ENCODE assay signal across 1 cellular context in the genomic region with DNA sequence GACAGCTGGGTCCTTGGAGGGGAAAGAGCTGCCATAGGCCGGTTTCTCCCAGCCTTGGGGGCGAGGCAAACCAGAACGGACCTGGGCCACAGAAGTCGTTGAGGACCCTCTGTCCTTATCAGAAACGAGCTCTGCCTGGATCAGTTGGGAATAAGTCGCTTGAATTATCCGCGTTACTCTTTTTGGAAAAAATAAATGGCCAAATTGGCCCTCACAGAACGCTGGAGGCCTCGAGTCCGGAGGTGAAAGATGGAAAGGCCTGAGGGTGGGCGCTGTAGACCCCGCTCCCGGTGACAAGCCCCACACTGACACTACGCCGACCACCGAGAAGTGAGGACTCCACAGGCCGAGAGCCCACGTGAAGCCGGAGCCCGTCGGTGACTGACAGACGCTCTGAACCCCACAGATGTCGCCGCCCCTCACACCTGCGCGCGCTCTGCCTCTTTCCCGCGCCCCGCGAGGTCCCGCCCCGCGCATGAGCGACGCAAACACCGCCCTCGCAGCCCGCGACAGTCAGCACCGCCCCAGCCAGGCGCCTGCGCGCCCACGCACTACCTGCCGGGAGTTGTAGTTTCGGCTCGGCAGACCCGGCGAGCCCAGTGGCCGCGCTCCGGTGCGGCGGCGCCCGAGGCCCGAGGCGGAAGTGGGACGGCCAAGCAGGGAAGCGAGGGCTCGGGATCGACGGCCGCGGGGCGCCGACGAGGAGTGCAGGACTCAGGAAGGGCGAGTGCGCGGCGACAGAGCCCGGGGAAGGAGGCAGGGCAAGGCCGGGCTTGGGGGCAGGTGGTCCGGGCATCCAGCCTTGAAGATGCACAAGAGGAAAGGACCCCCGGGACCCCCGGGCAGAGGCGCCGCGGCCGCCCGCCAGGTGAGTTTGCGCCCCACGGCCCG.
A peak's percentile ranks its signal among the peaks of the same experiment; 100 is the strongest.
TF ChIP-seq lines count a peak whose summit lies in the region.

A gene (minus strand): TSS at position 484 of the 891 bp plus-strand sequence. CDS start 1,225 bp downstream, outside the sequence.
A gene (plus strand): TSS at position 568 of the 891 bp plus-strand sequence. CDS start 241 bp downstream, at position 809.

TF ChIP-seq in GM12878, 131 proteins besides CTCF, POLR2A, EP300 and RAD21 (continued from another document and continues in another):
- TF ChIP-seq, protein P1, sequence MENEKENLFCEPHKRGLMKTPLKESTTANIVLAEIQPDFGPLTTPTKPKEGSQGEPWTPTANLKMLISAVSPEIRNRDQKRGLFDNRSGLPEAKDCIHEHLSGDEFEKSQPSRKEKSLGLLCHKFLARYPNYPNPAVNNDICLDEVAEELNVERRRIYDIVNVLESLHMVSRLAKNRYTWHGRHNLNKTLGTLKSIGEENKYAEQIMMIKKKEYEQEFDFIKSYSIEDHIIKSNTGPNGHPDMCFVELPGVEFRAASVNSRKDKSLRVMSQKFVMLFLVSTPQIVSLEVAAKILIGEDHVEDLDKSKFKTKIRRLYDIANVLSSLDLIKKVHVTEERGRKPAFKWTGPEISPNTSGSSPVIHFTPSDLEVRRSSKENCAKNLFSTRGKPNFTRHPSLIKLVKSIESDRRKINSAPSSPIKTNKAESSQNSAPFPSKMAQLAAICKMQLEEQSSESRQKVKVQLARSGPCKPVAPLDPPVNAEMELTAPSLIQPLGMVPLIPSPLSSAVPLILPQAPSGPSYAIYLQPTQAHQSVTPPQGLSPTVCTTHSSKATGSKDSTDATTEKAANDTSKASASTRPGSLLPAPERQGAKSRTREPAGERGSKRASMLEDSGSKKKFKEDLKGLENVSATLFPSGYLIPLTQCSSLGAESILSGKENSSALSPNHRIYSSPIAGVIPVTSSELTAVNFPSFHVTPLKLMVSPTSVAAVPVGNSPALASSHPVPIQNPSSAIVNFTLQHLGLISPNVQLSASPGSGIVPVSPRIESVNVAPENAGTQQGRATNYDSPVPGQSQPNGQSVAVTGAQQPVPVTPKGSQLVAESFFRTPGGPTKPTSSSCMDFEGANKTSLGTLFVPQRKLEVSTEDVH (IDR thresholded peaks at IDR 0.05; ENCODE audit: low read depth, partially characterized antibody) = peak; percentile 79
- TF ChIP-seq SMARCA5 (IDR thresholded peaks at IDR 0.05) (no peak), CHD2 (IDR thresholded peaks at IDR 0.05; ENCODE audit: borderline replicate concordance, low read depth, low read length) (peak; percentile 61), EZH2 (IDR thresholded peaks at IDR 0.05; ENCODE audit: borderline replicate concordance, control insufficient read depth, low read depth, low read length) (no peak), CREB1 (IDR thresholded peaks at IDR 0.05; ENCODE audit: low read depth) (peak; percentile 78; the same call in 1 of the 2 replicates), EGR1 (IDR thresholded peaks at IDR 0.05; ENCODE audit: borderline replicate concordance in 1 of 2, low read depth in 2 of 2, low read length in 2 of 2) (peak in 1 of 2 experiments; percentile 88; a peak in 2 of 3 replicates), CBFB (IDR thresholded peaks at IDR 0.05; ENCODE audit: low read depth) (no peak), PML (IDR thresholded peaks at IDR 0.05; ENCODE audit: low read length) (no peak), TAF1 (IDR thresholded peaks at IDR 0.05; ENCODE audit: borderline replicate concordance, low read depth, low read length) (no peak), HCFC1 (IDR thresholded peaks at IDR 0.05; ENCODE audit: low read length) (peak; percentile 95), GATAD2B (conservative IDR thresholded peaks at IDR 0.05; ENCODE audit: low read depth) (peak; percentile 84), MYC (IDR thresholded peaks at IDR 0.05; ENCODE audit: insufficient read depth, insufficient read length, insufficient replicate concordance, low read length, severe bottlenecking) (no peak), STAT1 (conservative IDR thresholded peaks at IDR 0.05) (0 out of 2 replicates have a peak, but pooled peaks have one; percentile 82), LARP7 (IDR thresholded peaks at IDR 0.05) (peak; percentile 73), SIN3A (IDR thresholded peaks at IDR 0.05; ENCODE audit: low read depth, low read length) (no peak), CREM (IDR thresholded peaks at IDR 0.05; ENCODE audit: low read depth) (peak; percentile 39; the same call in 1 of the 2 replicates), SMAD5 (IDR thresholded peaks at IDR 0.05; ENCODE audit: low read depth) (no peak), RBBP5 (conservative IDR thresholded peaks at IDR 0.05) (no peak), ZBED1 (IDR thresholded peaks at IDR 0.05; ENCODE audit: borderline replicate concordance) (no peak), SP1 (IDR thresholded peaks at IDR 0.05; ENCODE audit: low read depth, low read length) (peak; percentile 36)
- TF ChIP-seq, protein P2, sequence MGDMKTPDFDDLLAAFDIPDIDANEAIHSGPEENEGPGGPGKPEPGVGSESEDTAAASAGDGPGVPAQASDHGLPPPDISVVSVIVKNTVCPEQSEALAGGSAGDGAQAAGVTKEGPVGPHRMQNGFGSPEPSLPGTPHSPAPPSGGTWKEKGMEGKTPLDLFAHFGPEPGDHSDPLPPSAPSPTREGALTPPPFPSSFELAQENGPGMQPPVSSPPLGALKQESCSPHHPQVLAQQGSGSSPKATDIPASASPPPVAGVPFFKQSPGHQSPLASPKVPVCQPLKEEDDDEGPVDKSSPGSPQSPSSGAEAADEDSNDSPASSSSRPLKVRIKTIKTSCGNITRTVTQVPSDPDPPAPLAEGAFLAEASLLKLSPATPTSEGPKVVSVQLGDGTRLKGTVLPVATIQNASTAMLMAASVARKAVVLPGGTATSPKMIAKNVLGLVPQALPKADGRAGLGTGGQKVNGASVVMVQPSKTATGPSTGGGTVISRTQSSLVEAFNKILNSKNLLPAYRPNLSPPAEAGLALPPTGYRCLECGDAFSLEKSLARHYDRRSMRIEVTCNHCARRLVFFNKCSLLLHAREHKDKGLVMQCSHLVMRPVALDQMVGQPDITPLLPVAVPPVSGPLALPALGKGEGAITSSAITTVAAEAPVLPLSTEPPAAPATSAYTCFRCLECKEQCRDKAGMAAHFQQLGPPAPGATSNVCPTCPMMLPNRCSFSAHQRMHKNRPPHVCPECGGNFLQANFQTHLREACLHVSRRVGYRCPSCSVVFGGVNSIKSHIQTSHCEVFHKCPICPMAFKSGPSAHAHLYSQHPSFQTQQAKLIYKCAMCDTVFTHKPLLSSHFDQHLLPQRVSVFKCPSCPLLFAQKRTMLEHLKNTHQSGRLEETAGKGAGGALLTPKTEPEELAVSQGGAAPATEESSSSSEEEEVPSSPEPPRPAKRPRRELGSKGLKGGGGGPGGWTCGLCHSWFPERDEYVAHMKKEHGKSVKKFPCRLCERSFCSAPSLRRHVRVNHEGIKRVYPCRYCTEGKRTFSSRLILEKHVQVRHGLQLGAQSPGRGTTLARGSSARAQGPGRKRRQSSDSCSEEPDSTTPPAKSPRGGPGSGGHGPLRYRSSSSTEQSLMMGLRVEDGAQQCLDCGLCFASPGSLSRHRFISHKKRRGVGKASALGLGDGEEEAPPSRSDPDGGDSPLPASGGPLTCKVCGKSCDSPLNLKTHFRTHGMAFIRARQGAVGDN (IDR thresholded peaks at IDR 0.05) = peak; percentile 92
- TF ChIP-seq, protein P3, sequence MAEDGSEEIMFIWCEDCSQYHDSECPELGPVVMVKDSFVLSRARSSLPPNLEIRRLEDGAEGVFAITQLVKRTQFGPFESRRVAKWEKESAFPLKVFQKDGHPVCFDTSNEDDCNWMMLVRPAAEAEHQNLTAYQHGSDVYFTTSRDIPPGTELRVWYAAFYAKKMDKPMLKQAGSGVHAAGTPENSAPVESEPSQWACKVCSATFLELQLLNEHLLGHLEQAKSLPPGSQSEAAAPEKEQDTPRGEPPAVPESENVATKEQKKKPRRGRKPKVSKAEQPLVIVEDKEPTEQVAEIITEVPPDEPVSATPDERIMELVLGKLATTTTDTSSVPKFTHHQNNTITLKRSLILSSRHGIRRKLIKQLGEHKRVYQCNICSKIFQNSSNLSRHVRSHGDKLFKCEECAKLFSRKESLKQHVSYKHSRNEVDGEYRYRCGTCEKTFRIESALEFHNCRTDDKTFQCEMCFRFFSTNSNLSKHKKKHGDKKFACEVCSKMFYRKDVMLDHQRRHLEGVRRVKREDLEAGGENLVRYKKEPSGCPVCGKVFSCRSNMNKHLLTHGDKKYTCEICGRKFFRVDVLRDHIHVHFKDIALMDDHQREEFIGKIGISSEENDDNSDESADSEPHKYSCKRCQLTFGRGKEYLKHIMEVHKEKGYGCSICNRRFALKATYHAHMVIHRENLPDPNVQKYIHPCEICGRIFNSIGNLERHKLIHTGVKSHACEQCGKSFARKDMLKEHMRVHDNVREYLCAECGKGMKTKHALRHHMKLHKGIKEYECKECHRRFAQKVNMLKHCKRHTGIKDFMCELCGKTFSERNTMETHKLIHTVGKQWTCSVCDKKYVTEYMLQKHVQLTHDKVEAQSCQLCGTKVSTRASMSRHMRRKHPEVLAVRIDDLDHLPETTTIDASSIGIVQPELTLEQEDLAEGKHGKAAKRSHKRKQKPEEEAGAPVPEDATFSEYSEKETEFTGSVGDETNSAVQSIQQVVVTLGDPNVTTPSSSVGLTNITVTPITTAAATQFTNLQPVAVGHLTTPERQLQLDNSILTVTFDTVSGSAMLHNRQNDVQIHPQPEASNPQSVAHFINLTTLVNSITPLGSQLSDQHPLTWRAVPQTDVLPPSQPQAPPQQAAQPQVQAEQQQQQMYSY (CRISPR knock-in tag; IDR thresholded peaks at IDR 0.05) = no peak
- TF ChIP-seq, protein P4, sequence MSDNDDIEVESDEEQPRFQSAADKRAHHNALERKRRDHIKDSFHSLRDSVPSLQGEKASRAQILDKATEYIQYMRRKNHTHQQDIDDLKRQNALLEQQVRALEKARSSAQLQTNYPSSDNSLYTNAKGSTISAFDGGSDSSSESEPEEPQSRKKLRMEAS (IDR thresholded peaks at IDR 0.05; ENCODE audit: low read depth, low read length) = peak; percentile 97
- TF ChIP-seq, protein P5, sequence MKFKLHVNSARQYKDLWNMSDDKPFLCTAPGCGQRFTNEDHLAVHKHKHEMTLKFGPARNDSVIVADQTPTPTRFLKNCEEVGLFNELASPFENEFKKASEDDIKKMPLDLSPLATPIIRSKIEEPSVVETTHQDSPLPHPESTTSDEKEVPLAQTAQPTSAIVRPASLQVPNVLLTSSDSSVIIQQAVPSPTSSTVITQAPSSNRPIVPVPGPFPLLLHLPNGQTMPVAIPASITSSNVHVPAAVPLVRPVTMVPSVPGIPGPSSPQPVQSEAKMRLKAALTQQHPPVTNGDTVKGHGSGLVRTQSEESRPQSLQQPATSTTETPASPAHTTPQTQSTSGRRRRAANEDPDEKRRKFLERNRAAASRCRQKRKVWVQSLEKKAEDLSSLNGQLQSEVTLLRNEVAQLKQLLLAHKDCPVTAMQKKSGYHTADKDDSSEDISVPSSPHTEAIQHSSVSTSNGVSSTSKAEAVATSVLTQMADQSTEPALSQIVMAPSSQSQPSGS (IDR thresholded peaks at IDR 0.05; ENCODE audit: low read length) = no peak
- TF ChIP-seq, protein P6, sequence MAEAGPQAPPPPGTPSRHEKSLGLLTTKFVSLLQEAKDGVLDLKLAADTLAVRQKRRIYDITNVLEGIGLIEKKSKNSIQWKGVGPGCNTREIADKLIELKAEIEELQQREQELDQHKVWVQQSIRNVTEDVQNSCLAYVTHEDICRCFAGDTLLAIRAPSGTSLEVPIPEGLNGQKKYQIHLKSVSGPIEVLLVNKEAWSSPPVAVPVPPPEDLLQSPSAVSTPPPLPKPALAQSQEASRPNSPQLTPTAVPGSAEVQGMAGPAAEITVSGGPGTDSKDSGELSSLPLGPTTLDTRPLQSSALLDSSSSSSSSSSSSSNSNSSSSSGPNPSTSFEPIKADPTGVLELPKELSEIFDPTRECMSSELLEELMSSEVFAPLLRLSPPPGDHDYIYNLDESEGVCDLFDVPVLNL (IDR thresholded peaks at IDR 0.05; ENCODE audit: low read depth, low read length) = peak; percentile 87
- TF ChIP-seq, protein P7, sequence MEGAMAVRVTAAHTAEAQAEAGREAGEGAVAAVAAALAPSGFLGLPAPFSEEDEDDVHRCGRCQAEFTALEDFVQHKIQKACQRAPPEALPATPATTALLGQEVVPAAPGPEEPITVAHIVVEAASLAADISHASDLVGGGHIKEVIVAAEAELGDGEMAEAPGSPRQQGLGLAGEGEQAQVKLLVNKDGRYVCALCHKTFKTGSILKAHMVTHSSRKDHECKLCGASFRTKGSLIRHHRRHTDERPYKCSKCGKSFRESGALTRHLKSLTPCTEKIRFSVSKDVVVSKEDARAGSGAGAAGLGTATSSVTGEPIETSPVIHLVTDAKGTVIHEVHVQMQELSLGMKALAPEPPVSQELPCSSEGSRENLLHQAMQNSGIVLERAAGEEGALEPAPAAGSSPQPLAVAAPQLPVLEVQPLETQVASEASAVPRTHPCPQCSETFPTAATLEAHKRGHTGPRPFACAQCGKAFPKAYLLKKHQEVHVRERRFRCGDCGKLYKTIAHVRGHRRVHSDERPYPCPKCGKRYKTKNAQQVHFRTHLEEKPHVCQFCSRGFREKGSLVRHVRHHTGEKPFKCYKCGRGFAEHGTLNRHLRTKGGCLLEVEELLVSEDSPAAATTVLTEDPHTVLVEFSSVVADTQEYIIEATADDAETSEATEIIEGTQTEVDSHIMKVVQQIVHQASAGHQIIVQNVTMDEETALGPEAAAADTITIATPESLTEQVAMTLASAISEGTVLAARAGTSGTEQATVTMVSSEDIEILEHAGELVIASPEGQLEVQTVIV (IDR thresholded peaks at IDR 0.05; ENCODE audit: borderline replicate concordance, partially characterized antibody) = peak; percentile 18
- TF ChIP-seq, protein P8, sequence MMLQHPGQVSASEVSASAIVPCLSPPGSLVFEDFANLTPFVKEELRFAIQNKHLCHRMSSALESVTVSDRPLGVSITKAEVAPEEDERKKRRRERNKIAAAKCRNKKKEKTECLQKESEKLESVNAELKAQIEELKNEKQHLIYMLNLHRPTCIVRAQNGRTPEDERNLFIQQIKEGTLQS (IDR thresholded peaks at IDR 0.05; ENCODE audit: borderline replicate concordance, extremely low read depth, low read depth, low read length) = peak; percentile 34; the same call in 1 of the 2 replicates
- TF ChIP-seq, protein P9, sequence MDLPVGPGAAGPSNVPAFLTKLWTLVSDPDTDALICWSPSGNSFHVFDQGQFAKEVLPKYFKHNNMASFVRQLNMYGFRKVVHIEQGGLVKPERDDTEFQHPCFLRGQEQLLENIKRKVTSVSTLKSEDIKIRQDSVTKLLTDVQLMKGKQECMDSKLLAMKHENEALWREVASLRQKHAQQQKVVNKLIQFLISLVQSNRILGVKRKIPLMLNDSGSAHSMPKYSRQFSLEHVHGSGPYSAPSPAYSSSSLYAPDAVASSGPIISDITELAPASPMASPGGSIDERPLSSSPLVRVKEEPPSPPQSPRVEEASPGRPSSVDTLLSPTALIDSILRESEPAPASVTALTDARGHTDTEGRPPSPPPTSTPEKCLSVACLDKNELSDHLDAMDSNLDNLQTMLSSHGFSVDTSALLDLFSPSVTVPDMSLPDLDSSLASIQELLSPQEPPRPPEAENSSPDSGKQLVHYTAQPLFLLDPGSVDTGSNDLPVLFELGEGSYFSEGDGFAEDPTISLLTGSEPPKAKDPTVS (IDR thresholded peaks at IDR 0.05; ENCODE audit: low read depth, low read length) = no peak
- TF ChIP-seq, protein P10, sequence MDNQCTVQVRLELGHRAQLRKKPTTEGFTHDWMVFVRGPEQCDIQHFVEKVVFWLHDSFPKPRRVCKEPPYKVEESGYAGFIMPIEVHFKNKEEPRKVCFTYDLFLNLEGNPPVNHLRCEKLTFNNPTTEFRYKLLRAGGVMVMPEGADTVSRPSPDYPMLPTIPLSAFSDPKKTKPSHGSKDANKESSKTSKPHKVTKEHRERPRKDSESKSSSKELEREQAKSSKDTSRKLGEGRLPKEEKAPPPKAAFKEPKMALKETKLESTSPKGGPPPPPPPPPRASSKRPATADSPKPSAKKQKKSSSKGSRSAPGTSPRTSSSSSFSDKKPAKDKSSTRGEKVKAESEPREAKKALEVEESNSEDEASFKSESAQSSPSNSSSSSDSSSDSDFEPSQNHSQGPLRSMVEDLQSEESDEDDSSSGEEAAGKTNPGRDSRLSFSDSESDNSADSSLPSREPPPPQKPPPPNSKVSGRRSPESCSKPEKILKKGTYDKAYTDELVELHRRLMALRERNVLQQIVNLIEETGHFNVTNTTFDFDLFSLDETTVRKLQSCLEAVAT (IDR thresholded peaks at IDR 0.05) = peak; percentile 87
